In genomic region chr16:12043953-12044352, GRCh38 we compare ENCODE assay signal across 20 cellular contexts.
"Had no signal": no experiment of that assay in that cellular context is flagged by ENCODE, and none has a peak within 500 bp of the region (broad histone marks: within the 10 kb centered on the region; RNA-seq: fewer than 3 reads in every experiment).

No MANE protein-coding gene starts in this region.

- H3K27ac ChIP-seq: dorsolateral prefrontal cortex, hepatocyte, stomach, suprapubic skin, tibial nerve, uterus had no signal

- H3K4me2 ChIP-seq: hepatocyte had no signal

- H3K4me3 Mint-ChIP-seq: central memory CD8-positive, alpha-beta T cell; effector memory CD8-positive, alpha-beta T cell; immature natural killer cell; neural crest cell had no signal

- ATAC-seq: activated naive CD4-positive, alpha-beta T cell treated with anti-CD3 and anti-CD28 coated beads, Interleukin-2, amount 50 U/mL, for 72 hours; effector memory CD8-positive, alpha-beta T cell; esophagus mucosa; mucosa of descending colon had no signal

- H3K4me1 Mint-ChIP-seq: central memory CD8-positive, alpha-beta T cell; immature natural killer cell; neural crest cell had no signal

- H3K9me3 Mint-ChIP-seq: activated naive CD4-positive, alpha-beta T cell treated with anti-CD3 and anti-CD28 coated beads, Interleukin-2, amount 50 U/mL, for 72 hours; central memory CD8-positive, alpha-beta T cell; effector memory CD8-positive, alpha-beta T cell; immature natural killer cell; neural crest cell had no signal

- H2AFZ ChIP-seq: hepatocyte had no signal

- H3K79me2 ChIP-seq: hepatocyte had no signal

- H3K4me3 ChIP-seq: dorsolateral prefrontal cortex, hepatocyte, mucosa of descending colon, stomach, suprapubic skin, tibial nerve, uterus had no signal

- DNase-seq: activated T-cell treated with anti-CD3 and anti-CD28 coated beads, Interleukin-2, amount 50 U/mL, for 1 hour; dorsolateral prefrontal cortex; effector memory CD8-positive, alpha-beta T cell; foreskin melanocyte; glutamatergic neuron; immature natural killer cell; mesendoderm; mucosa of descending colon; occipital lobe; stimulated activated CD4-positive, alpha-beta T cell treated with anti-CD3 and anti-CD28 coated beads, Interleukin-4, amount 100 ng/mL, for 24 hours; stomach; T-helper 1 cell; uterus had no signal

- H3K27ac Mint-ChIP-seq: effector memory CD8-positive, alpha-beta T cell; immature natural killer cell had no signal

- H3K36me3 ChIP-seq: uterus had no signal

- H3K4me1 ChIP-seq: uterus had no signal

- H3K27me3 Mint-ChIP-seq: central memory CD8-positive, alpha-beta T cell; effector memory CD8-positive, alpha-beta T cell had no signal

- H3K9me3 ChIP-seq: mucosa of descending colon, stomach, suprapubic skin, tibial nerve, uterus had no signal

- H3K27me3 ChIP-seq: dorsolateral prefrontal cortex, hepatocyte, stomach, suprapubic skin, tibial nerve, uterus had no signal
